ENCODE assay signal across 9 cellular contexts in genomic region chr5:11384441-11385250, GRCh38.
A peak's percentile ranks its signal among the peaks of the same experiment; 100 is the strongest.
DNase-seq lines count a peak whose midpoint lies in the region; ATAC-seq, FAIRE-seq and TF ChIP-seq lines count a peak whose summit lies in the region.
"Had no signal": no experiment of that assay in that cellular context is flagged by ENCODE, and none has a peak within 500 bp of the region (broad histone marks: within the 10 kb centered on the region; RNA-seq: fewer than 3 reads in every experiment).

No MANE protein-coding gene starts in this region.

- TF ChIP-seq CTCF in A549 (IDR thresholded peaks at IDR 0.05) (no peak), esophagus squamous epithelium (IDR thresholded peaks at IDR 0.05) (no peak)
- TF ChIP-seq CTCF in CD8-positive, alpha-beta T cell (IDR thresholded peaks at IDR 0.05): no peak

- peaks cover 4% of the 10 kb centered on the region; the same call in 1 of the 3 replicates for H3K4me1 ChIP-seq in A549
- H3K4me1 ChIP-seq in esophagus squamous epithelium: peaks cover 3 to 12% (median 6%) of the 10 kb centered on the region in 3 donors
- no peaks in the 10 kb centered on the region for H3K4me1 ChIP-seq in naive thymus-derived CD4-positive, alpha-beta T cell (ENCODE audit: control insufficient read depth in 2 of 2, insufficient read depth in 2 of 2, low read length in 2 of 2)
- H3K4me1 ChIP-seq in CD8-positive, alpha-beta T cell (ENCODE audit: insufficient read depth, low read length): no peaks in the 10 kb centered on the region

- DNase-seq in A549 (ENCODE audit: low read depth in 1 of 2, low spot score in 1 of 2): no peak
- peak; percentile 71 to 75 for DNase-seq in NCI-H1930 (lab: John Stamatoyannopoulos, UW)
- no peak for DNase-seq in esophagus squamous epithelium (lab: John Stamatoyannopoulos, UW)
- no peak for DNase-seq in naive thymus-derived CD4-positive, alpha-beta T cell
- no peak for DNase-seq in SW480 (ENCODE audit: low spot score)
- no peak for DNase-seq in CD8-positive, alpha-beta T cell
- no peak for DNase-seq in GM03348 (ENCODE audit: low spot score)

- H3K36me3 Mint-ChIP-seq in naive thymus-derived CD4-positive, alpha-beta T cell: peaks cover 0 to 13% (median 0%) of the 10 kb centered on the region in 5 donors
- H3K36me3 Mint-ChIP-seq in CD8-positive, alpha-beta T cell: no peaks in the 10 kb centered on the region

- peak overlapping the region in 8 of 10 donors; percentile 6 to 78 (median 42) for H3K4me3 Mint-ChIP-seq in naive thymus-derived CD4-positive, alpha-beta T cell
- H3K4me3 Mint-ChIP-seq in CD8-positive, alpha-beta T cell: no peak overlapping the region

- POLR2A ChIA-PET in A549 (lab: Yijun Ruan, JAX): no interaction called here
- POLR2A ChIA-PET in naive thymus-derived CD4-positive, alpha-beta T cell (lab: Charles Lee): no interaction called here
- POLR2A ChIA-PET in CD8-positive, alpha-beta T cell (lab: Charles Lee): interaction anchor here (0.7 kb wide), 1 partner anchor 18 kb away, joined by 3 read pairs; no protein-coding TSS in a partner anchor

- H3K4me3 ChIP-seq in A549 (peak overlapping the region; percentile 35), esophagus squamous epithelium (peak overlapping the region; percentile 5 to 56 (median 30))
- H3K4me3 ChIP-seq in naive thymus-derived CD4-positive, alpha-beta T cell (ENCODE audit: low read length): no peak overlapping the region
- no peak overlapping the region for H3K4me3 ChIP-seq in CD8-positive, alpha-beta T cell (ENCODE audit: low read depth, low read length)

- CTCF ChIA-PET in A549 (lab: Yijun Ruan, JAX): interaction anchor here (1.2 kb wide), 1 partner anchor 10 kb away, joined by 3 read pairs; no protein-coding TSS in a partner anchor
- CTCF ChIA-PET in naive thymus-derived CD4-positive, alpha-beta T cell (lab: Charles Lee): no interaction called here
- CTCF ChIA-PET in CD8-positive, alpha-beta T cell (lab: Charles Lee): interaction anchor here (0.6 kb wide), 1 partner anchor 1179 kb away, joined by 4 read pairs; no protein-coding TSS in a partner anchor

- H3K27ac Mint-ChIP-seq in naive thymus-derived CD4-positive, alpha-beta T cell: no peak overlapping the region
- H3K27ac Mint-ChIP-seq in CD8-positive, alpha-beta T cell: no peak overlapping the region

- H3K9me3 ChIP-seq in A549 (no peaks in the 10 kb centered on the region), esophagus squamous epithelium (no peaks in the 10 kb centered on the region)
- no peaks in the 10 kb centered on the region for H3K9me3 ChIP-seq in naive thymus-derived CD4-positive, alpha-beta T cell (ENCODE audit: control insufficient read depth in 2 of 3, low read length in 3 of 3)
- H3K9me3 ChIP-seq in CD8-positive, alpha-beta T cell (ENCODE audit: low read length): no peaks in the 10 kb centered on the region

- peak overlapping the region; percentile 80 for H3K4me2 ChIP-seq in A549
- H3K4me2 ChIP-seq: KMS-11 had no signal

- ATAC-seq in A549 (peak; percentile 69 to 77), GM18502 (IDR thresholded peaks at IDR 0.05; ENCODE audit: poor library complexity, unreplicated experiment) (no peak)
- ATAC-seq in naive thymus-derived CD4-positive, alpha-beta T cell: no peak
- no peak for ATAC-seq in CD8-positive, alpha-beta T cell

- H3K27me3 ChIP-seq in esophagus squamous epithelium: peaks cover 0 to 66% (median 2%) of the 10 kb centered on the region in 4 donors
- H3K27me3 ChIP-seq in naive thymus-derived CD4-positive, alpha-beta T cell (ENCODE audit: control insufficient read depth in 2 of 2, insufficient read depth in 2 of 2, low read length in 2 of 2): peaks cover 0 to 11% of the 10 kb centered on the region in 2 donors
- no peaks in the 10 kb centered on the region for H3K27me3 ChIP-seq in CD8-positive, alpha-beta T cell (ENCODE audit: insufficient read depth, low read length)

- intact Hi-C loops in esophagus squamous epithelium (cut with DNase I): no loop called here
- intact Hi-C loops in naive thymus-derived CD4-positive, alpha-beta T cell (cut with micrococcal nuclease): no loop called here
- intact Hi-C loops in CD8-positive, alpha-beta T cell (cut with DNase I, micrococcal nuclease): no loop called here

- 22% methylated on average over 19 of the region's 96 CpGs for WGBS in A549 (ENCODE audit: missing lambda C conversion rate)
- WGBS in esophagus squamous epithelium, 2 donors: 4 to 12% methylated on average over 12 to 13 of the region's 96 CpGs

- H3K4me1 Mint-ChIP-seq in naive thymus-derived CD4-positive, alpha-beta T cell: peaks cover 3 to 15% (median 13%) of the 10 kb centered on the region in 7 donors
- peaks cover 10% of the 10 kb centered on the region for H3K4me1 Mint-ChIP-seq in CD8-positive, alpha-beta T cell (ENCODE audit: low read depth)

- H3K36me3 ChIP-seq in esophagus squamous epithelium: no peaks in the 10 kb centered on the region
- H3K36me3 ChIP-seq in naive thymus-derived CD4-positive, alpha-beta T cell (ENCODE audit: control insufficient read depth in 2 of 3, insufficient read depth in 3 of 3, low read length in 3 of 3): no peaks in the 10 kb centered on the region
- no peaks in the 10 kb centered on the region for H3K36me3 ChIP-seq in CD8-positive, alpha-beta T cell (ENCODE audit: insufficient read depth, low read length)

- peaks cover 0 to 12% (median 3%) of the 10 kb centered on the region in 11 donors for H3K9me3 Mint-ChIP-seq in naive thymus-derived CD4-positive, alpha-beta T cell
- H3K9me3 Mint-ChIP-seq in CD8-positive, alpha-beta T cell: no peaks in the 10 kb centered on the region

- peaks cover 43 to 66% (median 58%) of the 10 kb centered on the region in 5 donors for H3K27me3 Mint-ChIP-seq in naive thymus-derived CD4-positive, alpha-beta T cell
- H3K27me3 Mint-ChIP-seq in CD8-positive, alpha-beta T cell (ENCODE audit: low read depth): peaks cover 49% of the 10 kb centered on the region

- H3K27ac ChIP-seq in A549 (no peak overlapping the region), esophagus squamous epithelium (no peak overlapping the region)
- no peak overlapping the region for H3K27ac ChIP-seq in naive thymus-derived CD4-positive, alpha-beta T cell (ENCODE audit: low read depth, low read length)
- no peak overlapping the region for H3K27ac ChIP-seq in CD8-positive, alpha-beta T cell (ENCODE audit: low read depth, low read length)
- H3K27ac ChIP-seq: KMS-11 had no signal

- FAIRE-seq in A549 (lab: Jason Lieb, UNC): no peak

- no peak for TF ChIP-seq POLR2A in A549 (IDR thresholded peaks at IDR 0.05; ENCODE audit: low read length)
- no peak for TF ChIP-seq POLR2A in esophagus squamous epithelium (IDR thresholded peaks at IDR 0.05)

- no peak for TF ChIP-seq EP300 in A549 (IDR thresholded peaks at IDR 0.05)

- no peak for TF ChIP-seq RAD21 in A549 (conservative IDR thresholded peaks at IDR 0.05 in 1 of 2, IDR thresholded peaks at IDR 0.05 in 1 of 2)

TF ChIP-seq in A549, 52 proteins besides CTCF, POLR2A, EP300 and RAD21:
- TF ChIP-seq HOXB13 (CRISPR knock-in tag; IDR thresholded peaks at IDR 0.05; ENCODE audit: low read depth) (no peak), BHLHE40 (IDR thresholded peaks at IDR 0.05; ENCODE audit: low read depth, low read length) (no peak), GATA3 (IDR thresholded peaks at IDR 0.05; ENCODE audit: borderline replicate concordance) (no peak)

Comparison
In these comparisons a context has a peak if more than half of its experiments do, and no peak if none do; other contexts are left out.
1. ATAC-seq: peak in A549 (2 of 2); none in naive thymus-derived CD4-positive, alpha-beta T cell (single experiment), CD8-positive, alpha-beta T cell (single experiment) and GM18502 (single experiment).
2. DNase-seq: peak in NCI-H1930 (2 of 2); none in A549 (0 of 2), esophagus squamous epithelium (single experiment), naive thymus-derived CD4-positive, alpha-beta T cell (0 of 9), SW480 (single experiment), CD8-positive, alpha-beta T cell (0 of 7) and GM03348 (single experiment).
3. H3K4me3 ChIP-seq: peak in A549 (single experiment) and esophagus squamous epithelium (4 of 4); none in naive thymus-derived CD4-positive, alpha-beta T cell (single experiment) and CD8-positive, alpha-beta T cell (single experiment).